In genomic region chrX:101232316-101232715, GRCh38 we compare ENCODE assay signal across 1 cellular context.
TF ChIP-seq lines count a peak whose summit lies in the region.

No MANE protein-coding gene starts in this region.

TF ChIP-seq in K562, 482 proteins besides CTCF, POLR2A, EP300 and RAD21:
- TF ChIP-seq ZNF830 (CRISPR knock-in tag; IDR thresholded peaks at IDR 0.05) (no peak), ZFX (CRISPR knock-in tag; IDR thresholded peaks at IDR 0.05) (no peak), ZNF133 (CRISPR knock-in tag; IDR thresholded peaks at IDR 0.05) (no peak), ZNF707 (CRISPR knock-in tag; conservative IDR thresholded peaks at IDR 0.05) (no peak), NONO (IDR thresholded peaks at IDR 0.05; ENCODE audit: low read depth in 2 of 2, low read length in 1 of 2) (no peak), TOE1 (IDR thresholded peaks at IDR 0.05; ENCODE audit: borderline replicate concordance) (no peak), TOE1 (CRISPR knock-in tag; IDR thresholded peaks at IDR 0.05; ENCODE audit: borderline replicate concordance, low read depth) (no peak), RBM22 (IDR thresholded peaks at IDR 0.05; ENCODE audit: low read depth, low read length, poor library complexity, severe bottlenecking) (no peak), ZBTB9 (CRISPR knock-in tag; IDR thresholded peaks at IDR 0.05) (no peak), DPF2 (IDR thresholded peaks at IDR 0.05) (no peak), ZNF316 (IDR thresholded peaks at IDR 0.05) (peak; percentile 34; the same call in 1 of the 2 replicates), ELF4 (CRISPR knock-in tag; IDR thresholded peaks at IDR 0.05) (no peak), RNF2 (IDR thresholded peaks at IDR 0.05) (no peak), MAZ (CRISPR knock-in tag; conservative IDR thresholded peaks at IDR 0.05 in 1 of 2, IDR thresholded peaks at IDR 0.05 in 1 of 2) (no peak), BCOR (IDR thresholded peaks at IDR 0.05) (no peak), MCM2 (IDR thresholded peaks at IDR 0.05; ENCODE audit: low read depth) (no peak), ZC3H11A (IDR thresholded peaks at IDR 0.05; ENCODE audit: low read depth, low read length) (no peak), TFAP4 (CRISPR knock-in tag; IDR thresholded peaks at IDR 0.05; ENCODE audit: borderline replicate concordance) (no peak), ZFP36 (IDR thresholded peaks at IDR 0.05; ENCODE audit: low read depth, low read length, partially characterized antibody) (no peak), C11orf30 (IDR thresholded peaks at IDR 0.05; ENCODE audit: low read depth) (peak; percentile 50; the same call in 1 of the 2 replicates), SMARCA4 (IDR thresholded peaks at IDR 0.05) (no peak), AFF4 (CRISPR knock-in tag; IDR thresholded peaks at IDR 0.05) (no peak), GATAD2B (IDR thresholded peaks at IDR 0.05; ENCODE audit: borderline replicate concordance) (no peak), CCNT2 (IDR thresholded peaks at IDR 0.05; ENCODE audit: borderline replicate concordance, extremely low read depth, insufficient read length, low read depth, low read length) (no peak), PCBP1 (IDR thresholded peaks at IDR 0.05; ENCODE audit: low read depth, low read length, poor library complexity, severe bottlenecking) (no peak), ZNF23 (CRISPR knock-in tag; IDR thresholded peaks at IDR 0.05) (no peak), RAD51 (IDR thresholded peaks at IDR 0.05; ENCODE audit: borderline replicate concordance, low read depth) (no peak), NFE2 (IDR thresholded peaks at IDR 0.05; ENCODE audit: low read depth) (peak; percentile 66), ILF3 (IDR thresholded peaks at IDR 0.05; ENCODE audit: borderline replicate concordance) (no peak), LCOR (CRISPR knock-in tag; IDR thresholded peaks at IDR 0.05) (no peak), MAFG (tag; conservative IDR thresholded peaks at IDR 0.05) (peak; percentile 44; the same call in 1 of the 2 replicates), ARID1B (IDR thresholded peaks at IDR 0.05) (no peak), KDM1A (IDR thresholded peaks at IDR 0.05) (no peak), SMAD4 (CRISPR knock-in tag; conservative IDR thresholded peaks at IDR 0.05) (no peak), SIN3A (IDR thresholded peaks at IDR 0.05; ENCODE audit: borderline replicate concordance in 2 of 2, control insufficient read depth in 1 of 2, low read depth in 2 of 2, low read length in 2 of 2) (no peak)
